In the genomic region with DNA sequence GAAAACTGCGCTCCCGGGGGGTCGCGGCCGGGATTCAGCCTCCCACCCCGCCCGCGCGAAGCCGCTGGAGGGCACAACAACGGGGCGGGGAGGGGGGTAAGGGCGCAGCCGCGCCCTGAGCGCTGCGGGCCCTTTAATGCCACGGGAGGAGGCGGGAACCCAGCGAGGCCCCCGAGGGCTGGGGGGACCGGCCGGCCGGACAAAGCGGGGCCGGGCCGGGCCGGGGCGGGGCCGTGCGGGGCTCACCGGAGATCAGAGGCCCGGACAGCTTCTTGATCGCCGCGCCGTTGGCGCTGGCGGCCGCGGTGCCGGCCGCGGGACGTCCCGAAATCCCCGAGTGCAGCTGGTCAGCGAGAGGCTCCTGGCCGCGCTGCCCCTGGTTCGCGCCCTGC, we compare ENCODE assay signal across 9 cellular contexts. TPM values are rescaled to one million over a fixed set of nuclear protein-coding genes. Genes with fewer than 3 reads are reported as not detected.
DNase-seq lines count a peak whose midpoint lies in the region; ATAC-seq and TF ChIP-seq lines count a peak whose summit lies in the region.
"Had no signal": no experiment of that assay in that cellular context is flagged by ENCODE, and none has a peak within 500 bp of the region (broad histone marks: within the 10 kb centered on the region; RNA-seq: fewer than 3 reads in every experiment).

No MANE protein-coding gene starts in this region.

- in situ Hi-C loops in Panc1 (cut with HindIII; ENCODE audit: low pct_unique_long_range_greater_than_20kb, low sequenced_read_pairs): no loop called here

- POLR2A ChIA-PET in AG04450 (lab: Yijun Ruan, JAX) (interaction anchor here (1.1 to 6.6 kb wide), 4 partner anchors 45 to 351 kb away, joined by 3 to 46 read pairs (median 6); a partner anchor contains a TSS), Panc1 (lab: Charles Lee) (no interaction called here)

- no peaks in the 10 kb centered on the region for H3K9me3 Mint-ChIP-seq in activated naive CD8-positive, alpha-beta T cell treated with anti-CD3 and anti-CD28 coated beads for 36 hours

- peaks cover 14% of the 10 kb centered on the region for H3K27me3 Mint-ChIP-seq in activated naive CD8-positive, alpha-beta T cell treated with anti-CD3 and anti-CD28 coated beads for 36 hours

- peaks cover 10% of the 10 kb centered on the region for H3K79me2 ChIP-seq in neural cell (replicated peaks; ENCODE audit: insufficient read depth, low read length)

- H4K20me1 ChIP-seq in neural cell (ENCODE audit: insufficient read depth): no peaks in the 10 kb centered on the region

- peak overlapping the region; percentile 68 for H3K9ac ChIP-seq in neural cell (ENCODE audit: low read length)

- peaks cover 12% of the 10 kb centered on the region for H3K4me1 Mint-ChIP-seq in activated naive CD8-positive, alpha-beta T cell treated with anti-CD3 and anti-CD28 coated beads for 36 hours

- TF ChIP-seq RAD21 in neural cell (conservative IDR thresholded peaks at IDR 0.05): no peak

- H3K4me1 ChIP-seq in Panc1 (ENCODE audit: control insufficient read depth, insufficient read depth, low read length): peaks cover 2% of the 10 kb centered on the region; the same call in 1 of the 2 replicates

- no peaks in the 10 kb centered on the region for H3K36me3 Mint-ChIP-seq in activated naive CD8-positive, alpha-beta T cell treated with anti-CD3 and anti-CD28 coated beads for 36 hours

- ATAC-seq in Panc1: peak; percentile 52
- ATAC-seq in esophagus mucosa: no peak
- no peak for ATAC-seq in GM21717 (IDR thresholded peaks at IDR 0.05; ENCODE audit: unreplicated experiment)

- H3K9me2 ChIP-seq in neural cell (ENCODE audit: insufficient read depth, low read length): no peaks in the 10 kb centered on the region

- H3K4me2 ChIP-seq in neural cell (ENCODE audit: low read length): no peak overlapping the region

- H2AFZ ChIP-seq in neural cell (ENCODE audit: low read depth, low read length): no peak overlapping the region

- H3K27ac Mint-ChIP-seq in activated naive CD8-positive, alpha-beta T cell treated with anti-CD3 and anti-CD28 coated beads for 36 hours: no peak overlapping the region

- H3K9me3 ChIP-seq in AG04450 (ENCODE audit: control insufficient read depth, insufficient read depth, low read length) (no peaks in the 10 kb centered on the region; the same call in 1 of the 2 replicates), Panc1 (ENCODE audit: control insufficient read depth, insufficient read depth, low read depth, low read length) (no peaks in the 10 kb centered on the region), neural cell (ENCODE audit: low read length) (no peaks in the 10 kb centered on the region)

- H3K27me3 ChIP-seq in AG04450 (ENCODE audit: control insufficient read depth, insufficient read depth, low read length) (peaks cover 17% of the 10 kb centered on the region), Panc1 (ENCODE audit: control insufficient read depth, insufficient read depth, low read length) (no peaks in the 10 kb centered on the region), neural cell (ENCODE audit: insufficient read depth, low read depth, low read length) (peaks cover 5% of the 10 kb centered on the region)

- no peaks in the 10 kb centered on the region for H3K36me3 ChIP-seq in Panc1 (ENCODE audit: control insufficient read depth, insufficient read depth, low read length)
- H3K36me3 ChIP-seq in neural cell (ENCODE audit: insufficient read depth, low read length): no peaks in the 10 kb centered on the region

- no TSS peak for BruUV-seq in Panc1 (replicated peaks; lab: Mats Ljungman, UMichigan)

- TF ChIP-seq CTCF in AG04450 (IDR thresholded peaks at IDR 0.05; ENCODE audit: low read depth, low read length) (no peak), Panc1 (IDR thresholded peaks at IDR 0.05) (no peak), neural cell (IDR thresholded peaks at IDR 0.05; ENCODE audit: poor library complexity, severe bottlenecking) (no peak)

- H3K27ac ChIP-seq in AG04450 (ENCODE audit: low read depth, low read length) (no peak overlapping the region), Panc1 (ENCODE audit: low read length) (no peak overlapping the region), neural cell (ENCODE audit: low read length) (no peak overlapping the region)

- CTCF ChIA-PET in AG04450 (lab: Charles Lee) (interaction anchor here (11.7 kb wide), 1 partner anchor 351 kb away, joined by 403 read pairs; no protein-coding TSS in a partner anchor), Panc1 (lab: Charles Lee) (interaction anchor here (0.5 to 2.7 kb wide), 2 partner anchors 352 to 1091 kb away, joined by 9 to 21 read pairs; no protein-coding TSS in a partner anchor)

- H3F3A ChIP-seq in neural cell (ENCODE audit: insufficient read depth, low read length, poor library complexity, severe bottlenecking): no peaks in the 10 kb centered on the region

- intact Hi-C loops in Panc1 (cut with micrococcal nuclease; ENCODE audit: unreplicated experiment): loop anchor here (10.0 kb wide), 1 partner anchor 190 kb away; a partner anchor contains a TSS

- H3K4me3 ChIP-seq in AG04450 (ENCODE audit: low read depth, low read length): peak overlapping the region; percentile 65
- peak overlapping the region; percentile 54 to 56 for H3K4me3 ChIP-seq in Panc1 (ENCODE audit: low read depth in 2 of 2, low read length in 2 of 2)
- peak overlapping the region; percentile 69 for H3K4me3 ChIP-seq in neural cell (ENCODE audit: low read length)

- no peak for TF ChIP-seq EP300 in neural cell (conservative IDR thresholded peaks at IDR 0.05; ENCODE audit: poor library complexity, severe bottlenecking)

- DNase-seq in AG04450 (ENCODE audit: low read depth, low spot score) (no peak), Panc1 (ENCODE audit: low read depth, low spot score) (no peak), fibroblast of gingiva (ENCODE audit: low read depth) (peak; percentile 32)
- no peak for DNase-seq in activated naive CD8-positive, alpha-beta T cell treated with anti-CD3 and anti-CD28 coated beads for 36 hours
- DNase-seq in activated CD8-positive, alpha-beta memory T cell treated with anti-CD3 and anti-CD28 coated beads, Interleukin-2, amount 50 U/mL, for 4 hours: no peak
- DNase-seq: DND-41 had no signal

- H3K4me3 Mint-ChIP-seq in activated naive CD8-positive, alpha-beta T cell treated with anti-CD3 and anti-CD28 coated beads for 36 hours: no peak overlapping the region

TF ChIP-seq in neural cell, 6 proteins besides CTCF, POLR2A, EP300 and RAD21:
- peak; percentile 2 for TF ChIP-seq POLR2AphosphoS5 (IDR thresholded peaks at IDR 0.05)
- TF ChIP-seq MXI1 (conservative IDR thresholded peaks at IDR 0.05; ENCODE audit: poor library complexity, severe bottlenecking): no peak
TF ChIP-seq in neural cell: peak in this region for 1.

RNA-seq across cellular contexts. Expression of a gene that starts 1.2 kb away (rescaled TPM):
- 6.3 and 8.1 TPM in 2 replicates for polyA plus RNA-seq in AG04450 (2011; rRNA removed)
- polyA minus RNA-seq in AG04450 (2011; rRNA and poly(A)+ RNA removed): 1.8 and 4.0 TPM in 2 replicates
- 4.6 TPM for total RNA-seq in Panc1 (2021; ENCODE audit: unreplicated experiment)
- 10.9 TPM for polyA plus RNA-seq in Panc1 (2012; ENCODE audit: insufficient read length)
- polyA plus RNA-seq in neural cell: 36.7 and 51.2 TPM in 2 replicates
- polyA minus RNA-seq in neural cell: 24.7 and 27.3 TPM in 2 replicates
- 1 to 10 TPM in 1 of 2 experiments, under 1 TPM in 1; 0.85 to 1.0 TPM for total RNA-seq in activated naive CD8-positive, alpha-beta T cell treated with anti-CD3 and anti-CD28 coated beads for 36 hours
- 3.5 TPM for total RNA-seq in esophagus mucosa

RNA-seq across cellular contexts. Expression of a gene that starts 44.8 kb away (rescaled TPM):
- 9.6 and 14.4 TPM in 2 replicates for polyA plus RNA-seq in AG04450 (2011; rRNA removed)
- 3.2 and 3.6 TPM in 2 replicates for polyA minus RNA-seq in AG04450 (2011; rRNA and poly(A)+ RNA removed)
- 195 TPM for total RNA-seq in Panc1 (2021; ENCODE audit: unreplicated experiment)
- polyA plus RNA-seq in Panc1 (2012; ENCODE audit: insufficient read length): 286 TPM
- polyA plus RNA-seq in neural cell: not detected in 2 replicates
- not detected in 2 replicates for polyA minus RNA-seq in neural cell
- 1 to 10 TPM; 1.3 to 2.5 TPM for total RNA-seq in activated naive CD8-positive, alpha-beta T cell treated with anti-CD3 and anti-CD28 coated beads for 36 hours
- total RNA-seq in esophagus mucosa: 45.0 TPM

Comparison
In these comparisons a context has a peak if more than half of its experiments do, and no peak if none do; other contexts are left out.
1. RNA of a gene that starts 44.8 kb away (total RNA-seq): 195 TPM in Panc1 (single experiment) and 45.0 TPM in esophagus mucosa (single experiment); 1.3 to 2.5 TPM in activated naive CD8-positive, alpha-beta T cell treated with anti-CD3 and anti-CD28 coated beads for 36 hours; every median in the first group is over 10 times any median in the second.
2. Peak in every context shown above with its lines, with median percentiles within 50 percentile points of each other: H3K4me3 ChIP-seq.